30 cellular contexts compared by ENCODE assay signal in genomic region chr9:118871531-118871930, GRCh38.
"Had no signal": no experiment of that assay in that cellular context is flagged by ENCODE, and none has a peak within 500 bp of the region (broad histone marks: within the 10 kb centered on the region; RNA-seq: fewer than 3 reads in every experiment).

No MANE protein-coding gene starts in this region.

- H3K27me3 ChIP-seq: left lung, neural progenitor cell, neutrophil, right lobe of liver, stomach, testis, thyroid gland, transverse colon, upper lobe of left lung, vagina had no signal

- H3K4me1 ChIP-seq: left lung, lower lobe of right lung, neural progenitor cell, parathyroid adenoma, psoas muscle, right lobe of liver, stomach, testis, thyroid gland, transverse colon, upper lobe of left lung, vagina had no signal

- H3K27ac ChIP-seq: left lung, lower lobe of right lung, neural progenitor cell, neutrophil, parathyroid adenoma, psoas muscle, right lobe of liver, skin epidermis, stomach, testis, thyroid gland, transverse colon, upper lobe of left lung, vagina had no signal

- H3K9ac ChIP-seq: neural progenitor cell, parathyroid adenoma had no signal

- FAIRE-seq: islet of Langerhans, kidney had no signal

- H2AFZ ChIP-seq: neural progenitor cell, parathyroid adenoma had no signal

- H3K36me3 ChIP-seq: left lung, lower lobe of right lung, neural progenitor cell, neutrophil, right lobe of liver, stomach, thyroid gland, transverse colon, upper lobe of left lung, vagina had no signal

- DNase-seq: hypothalamus; immature natural killer cell; kidney; left colon; left lung; lower lobe of right lung; mammary epithelial cell; mesendoderm; naive thymus-derived CD8-positive, alpha-beta T cell; nephron progenitor cell; occipital lobe; psoas muscle; right lobe of liver; stimulated activated CD4-positive, alpha-beta T cell treated with anti-CD3 and anti-CD28 coated beads, Interleukin-12 subunit alpha, Interleukin-12 subunit beta, amount 100 ng/mL, for 4 hours; stimulated activated CD4-positive, alpha-beta T cell treated with anti-CD3 and anti-CD28 coated beads, Interleukin-15, amount 100 ng/mL, for 24 hours; stimulated activated CD4-positive, alpha-beta T cell treated with anti-CD3 and anti-CD28 coated beads, Interleukin-2, amount 100 ng/mL, for 24 hours; stimulated activated CD4-positive, alpha-beta T cell treated with anti-CD3 and anti-CD28 coated beads, Interleukin-4, amount 100 ng/mL, for 1 hour; stimulated activated naive B cell treated with anti-CD40 and anti-IgM and Interleukin-4, amounts not matched to agents 10 μg/mL and 1 μg/mL and 100 μg/mL, for 72 hours; stimulated activated naive CD8-positive, alpha-beta T cell treated with anti-CD3 and anti-CD28 coated beads, Interleukin-15, Interleukin-2, amounts not matched to agents 100 U/mL and 50 U/mL, for 24 hours; stomach; testis; thyroid gland; transverse colon; upper lobe of left lung had no signal

- H3K4me3 ChIP-seq: left lung, lower lobe of right lung, neural progenitor cell, psoas muscle, right lobe of liver, skin epidermis, stomach, testis, thyroid gland, transverse colon, upper lobe of left lung, vagina had no signal

- H3K79me2 ChIP-seq: parathyroid adenoma had no signal

- H3K9me3 ChIP-seq: left lung, lower lobe of right lung, neutrophil, psoas muscle, right lobe of liver, stomach, testis, thyroid gland, transverse colon, upper lobe of left lung, vagina had no signal

- H3K4me2 ChIP-seq: neural progenitor cell had no signal
